12 cellular contexts compared by ENCODE assay signal in the genomic region with DNA sequence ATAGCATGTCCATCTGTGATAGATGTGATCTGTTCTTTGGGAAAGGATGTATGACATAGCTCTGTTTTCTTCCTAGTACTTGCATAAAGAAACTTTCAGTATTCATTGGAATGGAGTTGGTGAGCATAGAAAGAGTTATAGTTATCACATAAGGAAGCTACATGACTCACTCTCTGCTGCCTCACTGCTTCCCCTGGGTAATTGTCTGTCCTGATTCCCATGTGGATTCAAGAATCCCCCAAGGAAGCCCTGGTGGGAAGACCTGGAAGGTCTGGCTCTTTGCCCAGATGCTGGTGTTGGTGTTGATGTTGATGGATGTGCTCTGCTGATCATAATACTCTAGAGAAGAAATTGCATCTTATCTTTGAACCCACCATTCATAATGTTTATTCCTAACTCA.
DNase-seq lines count a peak whose midpoint lies in the region; ATAC-seq, FAIRE-seq and TF ChIP-seq lines count a peak whose summit lies in the region.
"Had no signal": no experiment of that assay in that cellular context is flagged by ENCODE, and none has a peak within 500 bp of the region (broad histone marks: within the 10 kb centered on the region; RNA-seq: fewer than 3 reads in every experiment).

No MANE protein-coding gene starts in this region.

- peak; percentile 80 for DNase-seq in GM23248
- DNase-seq in SK-N-SH: peak; percentile 14
- DNase-seq in foreskin keratinocyte: peak in 1 of 2 donors; percentile 49
- no peak for DNase-seq in NOMO-1 (lab: John Stamatoyannopoulos, UW; ENCODE audit: unreplicated experiment in 2 of 2)
- no peak for DNase-seq in suprapubic skin (ENCODE audit: low spot score in 2 of 2)
- DNase-seq in kidney: no peak
- DNase-seq: activated CD4-positive, alpha-beta T cell treated with anti-CD3 and anti-CD28 coated beads for 4 hours; aorta; ovary had no signal

- H3K9me3 ChIP-seq in GM23248 (ENCODE audit: low read depth): no peaks in the 10 kb centered on the region
- no peaks in the 10 kb centered on the region for H3K9me3 ChIP-seq in SK-N-SH
- no peaks in the 10 kb centered on the region for H3K9me3 ChIP-seq in suprapubic skin
- no peaks in the 10 kb centered on the region for H3K9me3 ChIP-seq in kidney (ENCODE audit: control insufficient read depth in 1 of 2, low read length in 2 of 2)
- H3K9me3 ChIP-seq: ovary had no signal

- H3K27ac ChIP-seq in ACC112 (ENCODE audit: low read depth, low read length) (peak overlapping the region; percentile 66), GM23248 (peak overlapping the region; percentile 33; the same call in 1 of the 2 replicates), SK-N-SH (ENCODE audit: low read depth in 2 of 2, low read length in 1 of 2) (peak overlapping the region in 1 of 2 experiments; percentile 72; a peak in 2 of 4 replicates), foreskin keratinocyte (no peak overlapping the region), suprapubic skin (no peak overlapping the region), kidney (ENCODE audit: low read depth in 2 of 2, low read length in 2 of 2) (no peak overlapping the region)
- H3K27ac ChIP-seq: ovary had no signal

- H3K36me3 ChIP-seq in ACC112 (ENCODE audit: insufficient read depth, low read length) (no peaks in the 10 kb centered on the region), GM23248 (ENCODE audit: low read depth) (no peaks in the 10 kb centered on the region), SK-N-SH (replicated peaks in 1 of 2; ENCODE audit: control insufficient read depth in 1 of 2, insufficient read depth in 2 of 2, low read length in 1 of 2) (no peaks in the 10 kb centered on the region), suprapubic skin (no peaks in the 10 kb centered on the region), kidney (ENCODE audit: control insufficient read depth in 1 of 2, insufficient read depth in 2 of 2, low read length in 2 of 2) (no peaks in the 10 kb centered on the region)
- H3K36me3 ChIP-seq: ovary had no signal

- no peak for TF ChIP-seq RAD21 in SK-N-SH (IDR thresholded peaks at IDR 0.05; ENCODE audit: low read length)

- in situ Hi-C loops in GM23248 (cut with MboI): loop anchor here (10.0 kb wide), 1 partner anchor 115 kb away; no protein-coding TSS in a partner anchor

- TF ChIP-seq POLR2A in suprapubic skin (IDR thresholded peaks at IDR 0.05): no peak

- CTCF ChIA-PET in SK-N-SH (lab: Yijun Ruan, JAX): interaction anchor here (0.8 to 3.0 kb wide), 2 partner anchors 66 to 67 kb away, joined by 4 to 12 read pairs; no protein-coding TSS in a partner anchor

- intact Hi-C loops in kidney (cut with DNase I): no loop called here

- H3K79me2 ChIP-seq in ACC112 (ENCODE audit: control insufficient read depth, insufficient read depth, low read length, unreplicated experiment) (peaks cover 3% of the 10 kb centered on the region), GM23248 (ENCODE audit: insufficient read depth) (peaks cover 40% of the 10 kb centered on the region), SK-N-SH (ENCODE audit: insufficient read depth) (peaks cover 37% of the 10 kb centered on the region; the same call in 1 of the 2 replicates)

- no peaks in the 10 kb centered on the region for H3K27me3 ChIP-seq in ACC112 (ENCODE audit: insufficient read depth, low read length)
- H3K27me3 ChIP-seq in GM23248 (replicated peaks; ENCODE audit: insufficient read depth): no peaks in the 10 kb centered on the region
- no peaks in the 10 kb centered on the region for H3K27me3 ChIP-seq in SK-N-SH (ENCODE audit: insufficient read depth)
- H3K27me3 ChIP-seq in foreskin keratinocyte: no peaks in the 10 kb centered on the region
- no peaks in the 10 kb centered on the region for H3K27me3 ChIP-seq in suprapubic skin
- H3K27me3 ChIP-seq: ovary had no signal

- POLR2A ChIA-PET in SK-N-SH (lab: Yijun Ruan, JAX): no interaction called here

- H3K4me2 ChIP-seq in GM23248 (ENCODE audit: unreplicated experiment) (peak overlapping the region; percentile 4), SK-N-SH (peak overlapping the region; percentile 27; the same call in 1 of the 2 replicates)

- TF ChIP-seq CTCF in SK-N-SH (IDR thresholded peaks at IDR 0.05) (no peak), foreskin keratinocyte (conservative IDR thresholded peaks at IDR 0.05) (no peak), suprapubic skin (IDR thresholded peaks at IDR 0.05) (no peak), kidney (IDR thresholded peaks at IDR 0.05; ENCODE audit: borderline replicate concordance, extremely low read depth, insufficient read depth) (no peak)

- H3K4me3 ChIP-seq in ACC112 (ENCODE audit: low read depth, low read length): no peak overlapping the region
- no peak overlapping the region for H3K4me3 ChIP-seq in GM23248
- H3K4me3 ChIP-seq in SK-N-SH (ENCODE audit: low read depth in 2 of 2, low read length in 1 of 2): no peak overlapping the region
- no peak overlapping the region for H3K4me3 ChIP-seq in suprapubic skin
- H3K4me3 ChIP-seq in kidney (ENCODE audit: low read length in 2 of 2): no peak overlapping the region
- H3K4me3 ChIP-seq: ovary had no signal

- no peak for FAIRE-seq in kidney (lab: Jason Lieb, UNC)
- FAIRE-seq: D721Med had no signal

- TF ChIP-seq EP300 in SK-N-SH (IDR thresholded peaks at IDR 0.05; ENCODE audit: borderline replicate concordance in 1 of 2, low read depth in 1 of 2, low read length in 1 of 2) (peak in 1 of 2 experiments; percentile 50; a peak in 1 of 4 replicates), suprapubic skin (IDR thresholded peaks at IDR 0.05) (no peak)

- H2AFZ ChIP-seq in ACC112 (ENCODE audit: low read length, unreplicated experiment) (no peak overlapping the region), GM23248 (no peak overlapping the region), SK-N-SH (ENCODE audit: low read depth) (no peak overlapping the region)

- H3K4me1 ChIP-seq in ACC112 (ENCODE audit: control insufficient read depth, insufficient read depth, low read length, unreplicated experiment) (peaks cover 31% of the 10 kb centered on the region), GM23248 (ENCODE audit: insufficient read depth) (peaks cover 17% of the 10 kb centered on the region), SK-N-SH (ENCODE audit: control insufficient read depth in 1 of 2, insufficient read depth in 2 of 2, low read depth in 1 of 2, low read length in 1 of 2) (peaks cover 2 to 7% of the 10 kb centered on the region in 2 experiments; a peak in 1 of 4 replicates), foreskin keratinocyte (peaks cover 13% of the 10 kb centered on the region), suprapubic skin (no peaks in the 10 kb centered on the region), kidney (ENCODE audit: control insufficient read depth in 1 of 2, insufficient read depth in 1 of 2, low read depth in 1 of 2, low read length in 2 of 2) (no peaks in the 10 kb centered on the region)

- H3K9me2 ChIP-seq in GM23248 (ENCODE audit: insufficient read depth) (no peaks in the 10 kb centered on the region), SK-N-SH (no peaks in the 10 kb centered on the region)

- H4K20me1 ChIP-seq in GM23248 (ENCODE audit: insufficient read depth) (no peaks in the 10 kb centered on the region), SK-N-SH (ENCODE audit: insufficient read depth) (peaks cover 4% of the 10 kb centered on the region)

- H3K9ac ChIP-seq in GM23248: no peak overlapping the region
- no peak overlapping the region for H3K9ac ChIP-seq in SK-N-SH
- no peak overlapping the region for H3K9ac ChIP-seq in kidney (ENCODE audit: low read length in 2 of 2)

- ATAC-seq in foreskin keratinocyte (peak; percentile 76), GM21737 (IDR thresholded peaks at IDR 0.05; ENCODE audit: unreplicated experiment) (no peak)

- peaks cover 9% of the 10 kb centered on the region for H3F3A ChIP-seq in GM23248 (ENCODE audit: insufficient read depth)
- peaks cover 24% of the 10 kb centered on the region for H3F3A ChIP-seq in SK-N-SH (replicated peaks; ENCODE audit: insufficient read depth)

TF ChIP-seq in SK-N-SH, 30 proteins besides CTCF, POLR2A, EP300 and RAD21 (continues in another document):
- TF ChIP-seq POLR2AphosphoS5 (IDR thresholded peaks at IDR 0.05; ENCODE audit: low read depth, low read length) (0 out of 2 replicates have a peak, but pooled peaks have one; percentile 24), ELF1 (IDR thresholded peaks at IDR 0.05) (no peak), TAF1 (IDR thresholded peaks at IDR 0.05; ENCODE audit: borderline replicate concordance, low read depth, low read length) (no peak), TCF12 (IDR thresholded peaks at IDR 0.05) (peak; percentile 75), NFIC (IDR thresholded peaks at IDR 0.05; ENCODE audit: borderline replicate concordance) (peak; percentile 86), MXI1 (IDR thresholded peaks at IDR 0.05; ENCODE audit: low read depth, low read length) (no peak)
- TF ChIP-seq, protein P1, sequence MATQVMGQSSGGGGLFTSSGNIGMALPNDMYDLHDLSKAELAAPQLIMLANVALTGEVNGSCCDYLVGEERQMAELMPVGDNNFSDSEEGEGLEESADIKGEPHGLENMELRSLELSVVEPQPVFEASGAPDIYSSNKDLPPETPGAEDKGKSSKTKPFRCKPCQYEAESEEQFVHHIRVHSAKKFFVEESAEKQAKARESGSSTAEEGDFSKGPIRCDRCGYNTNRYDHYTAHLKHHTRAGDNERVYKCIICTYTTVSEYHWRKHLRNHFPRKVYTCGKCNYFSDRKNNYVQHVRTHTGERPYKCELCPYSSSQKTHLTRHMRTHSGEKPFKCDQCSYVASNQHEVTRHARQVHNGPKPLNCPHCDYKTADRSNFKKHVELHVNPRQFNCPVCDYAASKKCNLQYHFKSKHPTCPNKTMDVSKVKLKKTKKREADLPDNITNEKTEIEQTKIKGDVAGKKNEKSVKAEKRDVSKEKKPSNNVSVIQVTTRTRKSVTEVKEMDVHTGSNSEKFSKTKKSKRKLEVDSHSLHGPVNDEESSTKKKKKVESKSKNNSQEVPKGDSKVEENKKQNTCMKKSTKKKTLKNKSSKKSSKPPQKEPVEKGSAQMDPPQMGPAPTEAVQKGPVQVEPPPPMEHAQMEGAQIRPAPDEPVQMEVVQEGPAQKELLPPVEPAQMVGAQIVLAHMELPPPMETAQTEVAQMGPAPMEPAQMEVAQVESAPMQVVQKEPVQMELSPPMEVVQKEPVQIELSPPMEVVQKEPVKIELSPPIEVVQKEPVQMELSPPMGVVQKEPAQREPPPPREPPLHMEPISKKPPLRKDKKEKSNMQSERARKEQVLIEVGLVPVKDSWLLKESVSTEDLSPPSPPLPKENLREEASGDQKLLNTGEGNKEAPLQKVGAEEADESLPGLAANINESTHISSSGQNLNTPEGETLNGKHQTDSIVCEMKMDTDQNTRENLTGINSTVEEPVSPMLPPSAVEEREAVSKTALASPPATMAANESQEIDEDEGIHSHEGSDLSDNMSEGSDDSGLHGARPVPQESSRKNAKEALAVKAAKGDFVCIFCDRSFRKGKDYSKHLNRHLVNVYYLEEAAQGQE (IDR thresholded peaks at IDR 0.05; ENCODE audit: low read depth, low read length): peak; percentile 81

Comparison
In these comparisons a context has a peak if more than half of its experiments do, and no peak if none do; other contexts are left out.
1. H3K27ac ChIP-seq: peak in ACC112 (single experiment) and GM23248 (single experiment); none in foreskin keratinocyte (single experiment), suprapubic skin (single experiment) and kidney (0 of 2).
2. DNase-seq: peak in GM23248 (single experiment) and SK-N-SH (single experiment); none in NOMO-1 (0 of 2), suprapubic skin (0 of 2) and kidney (single experiment).